1 cellular context compared by ENCODE assay signal in the genomic region with DNA sequence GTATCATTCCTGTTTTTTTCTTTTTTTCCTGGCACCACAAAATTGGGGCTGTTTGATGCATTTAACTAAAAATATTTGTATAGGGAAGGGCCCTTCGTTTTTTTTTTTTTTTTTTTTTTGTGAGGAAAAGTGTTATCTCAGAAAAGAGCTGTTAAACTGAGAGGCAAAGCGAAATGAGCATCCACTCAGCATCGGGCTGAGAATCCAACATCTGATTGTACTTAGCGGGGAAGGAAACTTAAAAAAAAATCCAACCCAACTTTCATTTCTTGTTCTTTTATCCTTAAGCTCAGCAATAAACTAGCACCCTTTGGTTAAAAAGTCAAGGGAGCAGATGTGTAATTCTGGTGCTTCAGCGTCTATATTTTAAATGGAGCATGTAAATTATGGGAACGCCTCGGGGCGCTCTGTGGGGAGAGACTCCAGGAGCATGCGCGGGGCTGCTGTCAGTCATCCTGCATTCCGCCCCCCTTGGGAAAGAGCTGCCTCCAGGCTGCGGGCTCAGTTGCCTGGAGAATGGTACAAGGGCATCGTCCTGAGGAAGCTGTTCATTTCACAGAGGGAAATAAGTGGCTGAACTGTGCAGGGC.
TF ChIP-seq lines count a peak whose summit lies in the region.

No MANE protein-coding gene starts in this region.

TF ChIP-seq in SK-N-SH, 30 proteins besides CTCF, POLR2A, EP300 and RAD21 (continued from another document):
- TF ChIP-seq, protein P1, sequence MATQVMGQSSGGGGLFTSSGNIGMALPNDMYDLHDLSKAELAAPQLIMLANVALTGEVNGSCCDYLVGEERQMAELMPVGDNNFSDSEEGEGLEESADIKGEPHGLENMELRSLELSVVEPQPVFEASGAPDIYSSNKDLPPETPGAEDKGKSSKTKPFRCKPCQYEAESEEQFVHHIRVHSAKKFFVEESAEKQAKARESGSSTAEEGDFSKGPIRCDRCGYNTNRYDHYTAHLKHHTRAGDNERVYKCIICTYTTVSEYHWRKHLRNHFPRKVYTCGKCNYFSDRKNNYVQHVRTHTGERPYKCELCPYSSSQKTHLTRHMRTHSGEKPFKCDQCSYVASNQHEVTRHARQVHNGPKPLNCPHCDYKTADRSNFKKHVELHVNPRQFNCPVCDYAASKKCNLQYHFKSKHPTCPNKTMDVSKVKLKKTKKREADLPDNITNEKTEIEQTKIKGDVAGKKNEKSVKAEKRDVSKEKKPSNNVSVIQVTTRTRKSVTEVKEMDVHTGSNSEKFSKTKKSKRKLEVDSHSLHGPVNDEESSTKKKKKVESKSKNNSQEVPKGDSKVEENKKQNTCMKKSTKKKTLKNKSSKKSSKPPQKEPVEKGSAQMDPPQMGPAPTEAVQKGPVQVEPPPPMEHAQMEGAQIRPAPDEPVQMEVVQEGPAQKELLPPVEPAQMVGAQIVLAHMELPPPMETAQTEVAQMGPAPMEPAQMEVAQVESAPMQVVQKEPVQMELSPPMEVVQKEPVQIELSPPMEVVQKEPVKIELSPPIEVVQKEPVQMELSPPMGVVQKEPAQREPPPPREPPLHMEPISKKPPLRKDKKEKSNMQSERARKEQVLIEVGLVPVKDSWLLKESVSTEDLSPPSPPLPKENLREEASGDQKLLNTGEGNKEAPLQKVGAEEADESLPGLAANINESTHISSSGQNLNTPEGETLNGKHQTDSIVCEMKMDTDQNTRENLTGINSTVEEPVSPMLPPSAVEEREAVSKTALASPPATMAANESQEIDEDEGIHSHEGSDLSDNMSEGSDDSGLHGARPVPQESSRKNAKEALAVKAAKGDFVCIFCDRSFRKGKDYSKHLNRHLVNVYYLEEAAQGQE (IDR thresholded peaks at IDR 0.05; ENCODE audit: low read depth, low read length), result no peak
